ENCODE assay signal across 1 cellular context in genomic region chr1:192575499-192576189, GRCh38.
A peak's percentile ranks its signal among the peaks of the same experiment; 100 is the strongest.
TF ChIP-seq lines count a peak whose summit lies in the region.

TSS of gene RGS1 (plus strand) at chr1:192575773. CDS start at chr1:192575793, 20 bp downstream.

TF ChIP-seq in GM12878, 131 proteins besides CTCF, POLR2A, EP300 and RAD21 (continued from another document and continues in another):
- peak; percentile 81 for TF ChIP-seq NKRF (conservative IDR thresholded peaks at IDR 0.05)
- TF ChIP-seq SREBF2 (IDR thresholded peaks at IDR 0.05; ENCODE audit: low read length) = peak; percentile 48; the same call in 1 of the 2 replicates
- TF ChIP-seq TBL1XR1 (IDR thresholded peaks at IDR 0.05; ENCODE audit: low read depth, low read length) = peak; percentile 97
- TF ChIP-seq TCF12 (IDR thresholded peaks at IDR 0.05; ENCODE audit: low read depth, low read length) = no peak; the same call in 1 of the 2 replicates
- TF ChIP-seq SMARCA5 (IDR thresholded peaks at IDR 0.05) = peak; percentile 65; the same call in 1 of the 2 replicates
- peak; percentile 95 for TF ChIP-seq CHD1 (IDR thresholded peaks at IDR 0.05; ENCODE audit: low read depth, low read length)
- TF ChIP-seq SP1 (IDR thresholded peaks at IDR 0.05; ENCODE audit: low read depth, low read length) = peak; percentile 61
- TF ChIP-seq PRDM15 (CRISPR knock-in tag; IDR thresholded peaks at IDR 0.05) = 0 out of 2 replicates have a peak, but pooled peaks have one; percentile 15
- no peak for TF ChIP-seq CEBPZ (IDR thresholded peaks at IDR 0.05; ENCODE audit: low read depth, low read length)
- peak; percentile 96 for TF ChIP-seq ATF7 (IDR thresholded peaks at IDR 0.05; ENCODE audit: low read depth)
- TF ChIP-seq YY1 (IDR thresholded peaks at IDR 0.05; ENCODE audit: low read depth, low read length) = peak; percentile 77
- no peak; a peak in 1 of 3 replicates for TF ChIP-seq EGR1 (IDR thresholded peaks at IDR 0.05; ENCODE audit: borderline replicate concordance in 1 of 2, low read depth in 2 of 2, low read length in 2 of 2)
- TF ChIP-seq MTA2 (IDR thresholded peaks at IDR 0.05; ENCODE audit: low read depth) = peak; percentile 95
- TF ChIP-seq NBN (IDR thresholded peaks at IDR 0.05) = peak; percentile 97
- no peak for TF ChIP-seq SIX5 (IDR thresholded peaks at IDR 0.05; ENCODE audit: low read depth, low read length, severe bottlenecking)
- no peak for TF ChIP-seq USF1 (IDR thresholded peaks at IDR 0.05; ENCODE audit: borderline replicate concordance, extremely low read length, insufficient read depth, low read depth, low read length)
- TF ChIP-seq NR2C2 (IDR thresholded peaks at IDR 0.05; ENCODE audit: borderline replicate concordance, control insufficient read depth, insufficient read length, low read depth) = no peak
- peak; percentile 98 for TF ChIP-seq CREM (IDR thresholded peaks at IDR 0.05; ENCODE audit: low read depth)
- TF ChIP-seq BRCA1 (IDR thresholded peaks at IDR 0.05; ENCODE audit: low read depth, low read length) = no peak
- TF ChIP-seq GABPA (IDR thresholded peaks at IDR 0.05; ENCODE audit: low read depth) = no peak; the same call in 1 of the 2 replicates
- peak; percentile 90 to 95 for TF ChIP-seq IKZF2 (IDR thresholded peaks at IDR 0.05)
- no peak for TF ChIP-seq EZH2 (IDR thresholded peaks at IDR 0.05; ENCODE audit: borderline replicate concordance, control insufficient read depth, low read depth, low read length)
- peak; percentile 87 for TF ChIP-seq ZBED1 (IDR thresholded peaks at IDR 0.05; ENCODE audit: borderline replicate concordance)
- peak; percentile 73; the same call in 1 of the 2 replicates for TF ChIP-seq CBX5 (IDR thresholded peaks at IDR 0.05; ENCODE audit: low read depth)
- TF ChIP-seq SMAD1 (IDR thresholded peaks at IDR 0.05; ENCODE audit: low read depth, partially characterized antibody) = peak; percentile 100
- TF ChIP-seq RUNX3 (IDR thresholded peaks at IDR 0.05; ENCODE audit: low read length) = peak; percentile 100
- TF ChIP-seq ZBTB33 (IDR thresholded peaks at IDR 0.05) = 0 out of 2 replicates have a peak, but pooled peaks have one; percentile 65
- TF ChIP-seq E2F8 (IDR thresholded peaks at IDR 0.05; ENCODE audit: low read depth, partially characterized antibody) = peak; percentile 86
- TF ChIP-seq NFXL1 (IDR thresholded peaks at IDR 0.05; ENCODE audit: borderline replicate concordance) = no peak
- TF ChIP-seq RELA (IDR thresholded peaks at IDR 0.05; ENCODE audit: borderline replicate concordance, partially characterized antibody) = peak; percentile 94
- TF ChIP-seq PML (IDR thresholded peaks at IDR 0.05; ENCODE audit: low read length) = peak; percentile 99
- no peak; the same call in 1 of the 2 replicates for TF ChIP-seq USF2 (IDR thresholded peaks at IDR 0.05; ENCODE audit: borderline replicate concordance, low read depth, low read length)
- peak; percentile 42; the same call in 1 of the 2 replicates for TF ChIP-seq TCF7 (IDR thresholded peaks at IDR 0.05; ENCODE audit: borderline replicate concordance)
- TF ChIP-seq ZNF687 (IDR thresholded peaks at IDR 0.05) = peak; percentile 100
- peak; percentile 89; the same call in 1 of the 2 replicates for TF ChIP-seq TCF3 (IDR thresholded peaks at IDR 0.05; ENCODE audit: borderline replicate concordance, insufficient read depth, low read depth, low read length)
- TF ChIP-seq IRF5 (IDR thresholded peaks at IDR 0.05; ENCODE audit: borderline replicate concordance) = 0 out of 2 replicates have a peak, but pooled peaks have one; percentile 37
